In the genomic region with DNA sequence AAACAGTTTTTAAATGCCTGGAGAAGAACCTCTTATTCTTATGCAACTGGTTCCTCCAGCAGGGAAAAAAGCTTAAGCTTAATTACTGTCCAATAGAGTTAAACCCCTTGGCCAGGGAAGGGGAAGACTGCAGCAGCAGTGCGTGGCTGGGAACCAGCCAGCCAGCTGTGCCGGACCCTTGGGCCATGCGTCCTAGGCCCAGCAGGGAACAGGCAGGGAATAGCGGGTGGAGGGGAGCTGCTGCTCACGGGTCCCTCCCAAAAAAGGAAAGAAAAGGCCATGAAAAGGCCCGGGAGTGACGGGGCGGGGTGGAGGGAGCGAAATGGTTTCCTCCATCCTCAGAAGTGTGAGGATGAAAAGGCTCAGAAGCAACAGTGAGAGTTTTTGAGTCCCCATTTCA, we compare ENCODE assay signal across 31 cellular contexts. TPM values are rescaled to one million over a fixed set of nuclear protein-coding genes. Genes with fewer than 3 reads are reported as not detected.
DNase-seq lines count a peak whose midpoint lies in the region; ATAC-seq and TF ChIP-seq lines count a peak whose summit lies in the region.
"Had no signal": no experiment of that assay in that cellular context is flagged by ENCODE, and none has a peak within 500 bp of the region (broad histone marks: within the 10 kb centered on the region; RNA-seq: fewer than 3 reads in every experiment).

No MANE protein-coding gene starts in this region.

- intact Hi-C loops in activated CD4-positive, alpha-beta T cell treated with anti-CD3 and anti-CD28 coated beads, Interleukin-2, amount 10 ng/mL, durations not matched to agents 24 days and 14 days (cut with micrococcal nuclease), result loop anchor here (5.0 kb wide), 1 partner anchor 135 kb away; no protein-coding TSS in a partner anchor
- intact Hi-C loops in left cardiac atrium (cut with DNase I), result no loop called here

- no peaks in the 10 kb centered on the region for H3K36me3 Mint-ChIP-seq in WTC11
- peaks cover 3% of the 10 kb centered on the region for H3K36me3 Mint-ChIP-seq in activated CD4-positive, alpha-beta T cell treated with anti-CD3 and anti-CD28 coated beads, Interleukin-2, amount 10 ng/mL, durations not matched to agents 24 days and 14 days (ENCODE audit: low read depth)
- H3K36me3 Mint-ChIP-seq: T-cell had no signal

- 35% methylated on average over 9 of the region's 9 CpGs for WGBS in HUES64
- 53 to 57% methylated on average over 2 to 8 of the region's 9 CpGs for WGBS in mesodermal cell (ENCODE audit: insufficient coverage in 2 of 2), 2 experiments

- H3K4me1 ChIP-seq in HUES64 (ENCODE audit: insufficient read depth, low read length), result peaks cover 30% of the 10 kb centered on the region
- peaks cover 10% of the 10 kb centered on the region for H3K4me1 ChIP-seq in mesodermal cell (ENCODE audit: control insufficient read depth, insufficient read depth, low read length, poor library complexity, severe bottlenecking)
- H3K4me1 ChIP-seq: adrenal gland, pancreas had no signal

- H3K9me3 ChIP-seq in HUES64 (ENCODE audit: insufficient read depth, low read depth, low read length) (no peaks in the 10 kb centered on the region), mesodermal cell (ENCODE audit: control insufficient read depth, low read length) (peaks cover 3% of the 10 kb centered on the region)
- H3K9me3 ChIP-seq: adrenal gland, mucosa of descending colon, pancreas, SJSA1, vagina had no signal

- peaks cover 6% of the 10 kb centered on the region; the same call in 1 of the 2 replicates for H3K9me3 Mint-ChIP-seq in WTC11
- peaks cover 12% of the 10 kb centered on the region for H3K9me3 Mint-ChIP-seq in activated CD4-positive, alpha-beta T cell treated with anti-CD3 and anti-CD28 coated beads, Interleukin-2, amount 10 ng/mL, durations not matched to agents 24 days and 14 days
- H3K9me3 Mint-ChIP-seq: endodermal cell, T-cell had no signal

- no peak for TF ChIP-seq CTCF in WTC11 (IDR thresholded peaks at IDR 0.05)

- ATAC-seq in WTC11 (peak; percentile 43), left cardiac atrium (no peak), HG02870 (IDR thresholded peaks at IDR 0.05; ENCODE audit: unreplicated experiment) (no peak)
- ATAC-seq: mucosa of descending colon, pancreas, T-cell had no signal

- CTCF ChIA-PET in WTC11 (lab: Charles Lee), result interaction anchor here (0.7 to 2.9 kb wide), 8 partner anchors 10 to 362 kb away, joined by 3 to 23 read pairs (median 5); no protein-coding TSS in a partner anchor

- peak overlapping the region; percentile 25 for H3K27ac Mint-ChIP-seq in WTC11
- no peak overlapping the region for H3K27ac Mint-ChIP-seq in activated CD4-positive, alpha-beta T cell treated with anti-CD3 and anti-CD28 coated beads, Interleukin-2, amount 10 ng/mL, durations not matched to agents 24 days and 14 days
- H3K27ac Mint-ChIP-seq: activated T-cell treated with anti-CD3 and anti-CD28 coated beads, Interleukin-2, amount 50 U/mL, for 72 hours; endodermal cell; nephron; T-cell had no signal

- H3K9ac ChIP-seq in HUES64 (ENCODE audit: low read depth, low read length), result no peak overlapping the region

- H3K4me3 ChIP-seq in HUES64 (ENCODE audit: low read length), result no peak overlapping the region
- no peak overlapping the region for H3K4me3 ChIP-seq in mesodermal cell (ENCODE audit: extremely low read depth, insufficient read depth, low read length, poor library complexity, severe bottlenecking)
- H3K4me3 ChIP-seq: adrenal gland, mucosa of descending colon, pancreas, SJSA1 had no signal

- H3K36me3 ChIP-seq in HUES64 (ENCODE audit: insufficient read depth, low read length) (no peaks in the 10 kb centered on the region), mesodermal cell (ENCODE audit: control insufficient read depth, insufficient read depth, low read length) (no peaks in the 10 kb centered on the region)
- H3K36me3 ChIP-seq: adrenal gland, brain microvascular endothelial cell, pancreas, SJSA1, vagina had no signal

- H3K27me3 Mint-ChIP-seq in WTC11 (ENCODE audit: low read depth), result no peaks in the 10 kb centered on the region
- peaks cover 9% of the 10 kb centered on the region for H3K27me3 Mint-ChIP-seq in activated CD4-positive, alpha-beta T cell treated with anti-CD3 and anti-CD28 coated beads, Interleukin-2, amount 10 ng/mL, durations not matched to agents 24 days and 14 days

- POLR2A ChIA-PET in WTC11 (lab: Charles Lee), result no interaction called here

- DNase-seq in ELF-1 (ENCODE audit: low read depth, low spot score) (peak; percentile 65), WTC11 (ENCODE audit: low spot score) (peak; percentile 13), AG08395 (ENCODE audit: low spot score) (no peak), left cardiac atrium (no peak)
- DNase-seq in activated CD4-positive, alpha-beta T cell treated with anti-CD3 and anti-CD28 coated beads, Interleukin-2, amount 10 ng/mL, durations not matched to agents 24 days and 14 days, result no peak
- DNase-seq: activated B cell treated with CpG ODN at 0.5 μM for 24 hours; activated CD4-positive, alpha-beta T cell treated with anti-CD3 and anti-CD28 coated beads, Interleukin-2, amount 50 U/mL, for 48 hours; activated naive CD4-positive, alpha-beta T cell treated with Interleukin-2 at 50 U/mL for 16 hours; activated T-cell treated with anti-CD3 and anti-CD28 coated beads, Interleukin-2, amount 50 U/mL, for 72 hours; adrenal gland; cerebellar nuclear complex; dermis blood vessel endothelial cell; GDM1; KG1; mucosa of descending colon; NCI-H1417 treated with DMSO at 0.1 percent for 48 hours; NCI-H2081 treated with DMSO at 0.1 percent for 48 hours; pancreas; small intestine; stimulated activated CD4-positive, alpha-beta T cell treated with anti-CD3 and anti-CD28 coated beads, Interleukin-1b, Interleukin-23, amount 100 ng/mL, for 48 hours; stimulated activated naive CD8-positive, alpha-beta T cell treated with anti-CD3 and anti-CD28 coated beads, Interleukin-15, amount 100 ng/mL, for 72 hours; T-cell had no signal

- H3K27ac ChIP-seq in HUES64 (ENCODE audit: low read depth, low read length) (peak overlapping the region; percentile 47), mesodermal cell (ENCODE audit: low read depth, low read length, severe bottlenecking) (peak overlapping the region; percentile 10)
- H3K27ac ChIP-seq: adrenal gland, brain microvascular endothelial cell, pancreas, RWPE1, SJSA1, vagina had no signal

- no peak overlapping the region for H3K4me3 Mint-ChIP-seq in WTC11
- no peak overlapping the region for H3K4me3 Mint-ChIP-seq in activated CD4-positive, alpha-beta T cell treated with anti-CD3 and anti-CD28 coated beads, Interleukin-2, amount 10 ng/mL, durations not matched to agents 24 days and 14 days
- H3K4me3 Mint-ChIP-seq: activated B cell treated with CpG ODN at 0.5 μM for 24 hours; activated T-cell treated with anti-CD3 and anti-CD28 coated beads, Interleukin-2, amount 50 U/mL, for 72 hours; endodermal cell; nephron; stimulated activated naive CD8-positive, alpha-beta T cell treated with anti-CD3 and anti-CD28 coated beads, Interleukin-15, amount 100 ng/mL, for 72 hours; T-cell had no signal

- H3K27me3 ChIP-seq in HUES64 (ENCODE audit: insufficient read depth, low read length), result no peaks in the 10 kb centered on the region
- H3K27me3 ChIP-seq: adrenal gland, brain microvascular endothelial cell, SJSA1, vagina had no signal

- peaks cover 38% of the 10 kb centered on the region for H3K4me1 Mint-ChIP-seq in WTC11
- peaks cover 8% of the 10 kb centered on the region for H3K4me1 Mint-ChIP-seq in activated CD4-positive, alpha-beta T cell treated with anti-CD3 and anti-CD28 coated beads, Interleukin-2, amount 10 ng/mL, durations not matched to agents 24 days and 14 days
- H3K4me1 Mint-ChIP-seq: T-cell had no signal

TF ChIP-seq in WTC11, 78 proteins besides CTCF, POLR2A, EP300 and RAD21:
- TF ChIP-seq ZNF317 (CRISPR knock-in tag; IDR thresholded peaks at IDR 0.05; ENCODE audit: borderline replicate concordance, low read depth), result no peak
- TF ChIP-seq ZNF121 (CRISPR knock-in tag; IDR thresholded peaks at IDR 0.05), result peak; percentile 65; the same call in 1 of the 2 replicates
- peak; percentile 76 for TF ChIP-seq ZNF423 (CRISPR knock-in tag; IDR thresholded peaks at IDR 0.05)
- TF ChIP-seq, protein P1, sequence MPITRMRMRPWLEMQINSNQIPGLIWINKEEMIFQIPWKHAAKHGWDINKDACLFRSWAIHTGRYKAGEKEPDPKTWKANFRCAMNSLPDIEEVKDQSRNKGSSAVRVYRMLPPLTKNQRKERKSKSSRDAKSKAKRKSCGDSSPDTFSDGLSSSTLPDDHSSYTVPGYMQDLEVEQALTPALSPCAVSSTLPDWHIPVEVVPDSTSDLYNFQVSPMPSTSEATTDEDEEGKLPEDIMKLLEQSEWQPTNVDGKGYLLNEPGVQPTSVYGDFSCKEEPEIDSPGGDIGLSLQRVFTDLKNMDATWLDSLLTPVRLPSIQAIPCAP (CRISPR knock-in tag; IDR thresholded peaks at IDR 0.05), result no peak
- TF ChIP-seq, protein P2, sequence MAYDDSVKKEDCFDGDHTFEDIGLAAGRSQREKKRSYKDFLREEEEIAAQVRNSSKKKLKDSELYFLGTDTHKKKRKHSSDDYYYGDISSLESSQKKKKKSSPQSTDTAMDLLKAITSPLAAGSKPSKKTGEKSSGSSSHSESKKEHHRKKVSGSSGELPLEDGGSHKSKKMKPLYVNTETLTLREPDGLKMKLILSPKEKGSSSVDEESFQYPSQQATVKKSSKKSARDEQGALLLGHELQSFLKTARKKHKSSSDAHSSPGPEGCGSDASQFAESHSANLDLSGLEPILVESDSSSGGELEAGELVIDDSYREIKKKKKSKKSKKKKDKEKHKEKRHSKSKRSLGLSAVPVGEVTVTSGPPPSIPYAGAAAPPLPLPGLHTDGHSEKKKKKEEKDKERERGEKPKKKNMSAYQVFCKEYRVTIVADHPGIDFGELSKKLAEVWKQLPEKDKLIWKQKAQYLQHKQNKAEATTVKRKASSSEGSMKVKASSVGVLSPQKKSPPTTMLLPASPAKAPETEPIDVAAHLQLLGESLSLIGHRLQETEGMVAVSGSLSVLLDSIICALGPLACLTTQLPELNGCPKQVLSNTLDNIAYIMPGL (CRISPR knock-in tag; IDR thresholded peaks at IDR 0.05), result no peak

RNA-seq across cellular contexts. Expression of a gene that starts 35.2 kb away (rescaled TPM):
- 1.4 TPM for polyA plus RNA-seq in HUES64 (2013, experiment 1 of 2)
- 1.6 TPM for polyA plus RNA-seq in HUES64 (2013, experiment 2 of 2)
- total RNA-seq in WTC11 (2021) (4.9 to 6.1 TPM (median 5.4 TPM) in 3 replicates), left cardiac atrium (not detected)
- 0.44 TPM for polyA plus RNA-seq in mesodermal cell (2013, experiment 1 of 2)
- 0.05 TPM for polyA plus RNA-seq in mesodermal cell (2013, experiment 2 of 2)
- total RNA-seq in activated CD4-positive, alpha-beta T cell treated with anti-CD3 and anti-CD28 coated beads, Interleukin-2, amount 10 ng/mL, durations not matched to agents 24 days and 14 days, result not detected in 2 replicates
- total RNA-seq: activated B cell treated with CpG ODN at 0.5 μM for 24 hours; activated T-cell treated with anti-CD3 and anti-CD28 coated beads, Interleukin-2, amount 50 U/mL, for 72 hours; dermis blood vessel endothelial cell; T-cell had no signal

Comparison
In these comparisons a context has a peak if more than half of its experiments do, and no peak if none do; other contexts are left out.
1. DNase-seq: peak in ELF-1 (single experiment) and WTC11 (single experiment); none in activated CD4-positive, alpha-beta T cell treated with anti-CD3 and anti-CD28 coated beads, Interleukin-2, amount 10 ng/mL, durations not matched to agents 24 days and 14 days (single experiment), AG08395 (single experiment) and left cardiac atrium (single experiment).